9 cellular contexts compared by ENCODE assay signal in the genomic region with DNA sequence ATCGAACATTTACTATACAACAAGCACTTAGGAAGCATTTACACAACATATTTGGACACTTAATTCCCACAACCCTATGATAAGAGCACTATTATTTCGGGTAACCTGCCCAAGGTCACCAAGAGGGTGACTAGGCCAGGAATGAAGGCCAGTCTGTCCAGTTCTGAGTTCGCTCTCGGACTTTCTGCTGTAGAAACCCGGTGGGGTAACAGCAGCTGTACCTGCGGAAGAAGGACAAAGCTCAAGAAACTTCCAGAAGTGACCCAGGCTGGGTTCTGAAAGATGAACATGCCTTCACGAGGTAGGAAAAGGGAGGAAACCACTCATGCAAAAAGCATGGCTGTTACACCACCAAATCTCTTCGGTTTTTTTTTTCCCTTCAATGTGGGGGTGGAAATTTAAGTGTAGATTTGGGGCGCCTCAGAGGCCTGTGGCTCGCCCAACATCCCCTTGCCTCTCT. TPM values are rescaled to one million over a fixed set of nuclear protein-coding genes. Genes with fewer than 3 reads are reported as not detected.
DNase-seq lines count a peak whose midpoint lies in the region; ATAC-seq and TF ChIP-seq lines count a peak whose summit lies in the region.
"Had no signal": no experiment of that assay in that cellular context is flagged by ENCODE, and none has a peak within 500 bp of the region (broad histone marks: within the 10 kb centered on the region; RNA-seq: fewer than 3 reads in every experiment).

No MANE protein-coding gene starts in this region.

- H3K36me3 Mint-ChIP-seq in activated naive CD4-positive, alpha-beta T cell treated with anti-CD3 and anti-CD28 coated beads for 36 hours (ENCODE audit: low read depth) = no peaks in the 10 kb centered on the region

- no peaks in the 10 kb centered on the region for H3K9me3 Mint-ChIP-seq in activated naive CD4-positive, alpha-beta T cell treated with anti-CD3 and anti-CD28 coated beads for 36 hours

- H3K9me3 ChIP-seq in ascending aorta = no peaks in the 10 kb centered on the region
- no peaks in the 10 kb centered on the region for H3K9me3 ChIP-seq in left lung
- H3K9me3 ChIP-seq in thyroid gland = no peaks in the 10 kb centered on the region

- peak overlapping the region; percentile 87 for H3K4me3 Mint-ChIP-seq in activated naive CD4-positive, alpha-beta T cell treated with anti-CD3 and anti-CD28 coated beads for 36 hours

- 37 to 46% methylated on average over 10 of the region's 10 CpGs for WGBS in thyroid gland, 2 donors

- intact Hi-C loops in activated naive CD4-positive, alpha-beta T cell treated with anti-CD3 and anti-CD28 coated beads for 36 hours (cut with micrococcal nuclease) = loop anchor here (1.0 to 2.0 kb wide), 10 partner anchors 8 to 370 kb away; a partner anchor contains a TSS
- intact Hi-C loops in ascending aorta (cut with DNase I) (loop anchor here (1.0 to 5.0 kb wide), 3 partner anchors 15 to 130 kb away; a partner anchor contains a TSS), left lung (cut with DNase I) (no loop called here), thyroid gland (cut with DNase I) (no loop called here)

- H3K4me1 ChIP-seq in ascending aorta (peaks cover 0 to 6% of the 10 kb centered on the region in 2 donors), left lung (peaks cover 0 to 15% of the 10 kb centered on the region in 2 donors), thyroid gland (peaks cover 6 to 8% of the 10 kb centered on the region in 2 donors)

- peak; percentile 24 for ATAC-seq in left lung
- no peak for ATAC-seq in HG02798 (IDR thresholded peaks at IDR 0.05; ENCODE audit: poor library complexity, unreplicated experiment)

- CTCF ChIA-PET in activated naive CD4-positive, alpha-beta T cell treated with anti-CD3 and anti-CD28 coated beads for 36 hours (lab: Charles Lee) = interaction anchor here (0.6 to 1.6 kb wide), 11 partner anchors 12 to 655 kb away, joined by 3 to 11 read pairs (median 3); a partner anchor contains a TSS

- H3K27ac ChIP-seq in ascending aorta = peak overlapping the region; percentile 58 to 74
- peak overlapping the region; percentile 84 to 85 for H3K27ac ChIP-seq in left lung
- H3K27ac ChIP-seq in thyroid gland = peak overlapping the region; percentile 68 to 82 (median 77)

- TF ChIP-seq POLR2A in thyroid gland (IDR thresholded peaks at IDR 0.05) = no peak

- peak overlapping the region; percentile 88 for H3K27ac Mint-ChIP-seq in activated naive CD4-positive, alpha-beta T cell treated with anti-CD3 and anti-CD28 coated beads for 36 hours

- TF ChIP-seq CTCF in ascending aorta (IDR thresholded peaks at IDR 0.05) = no peak
- TF ChIP-seq CTCF in left lung (IDR thresholded peaks at IDR 0.05) = no peak
- no peak for TF ChIP-seq CTCF in thyroid gland (IDR thresholded peaks at IDR 0.05)

- no peaks in the 10 kb centered on the region for H3K27me3 Mint-ChIP-seq in activated naive CD4-positive, alpha-beta T cell treated with anti-CD3 and anti-CD28 coated beads for 36 hours (ENCODE audit: low read depth)

- DNase-seq in activated naive CD4-positive, alpha-beta T cell treated with anti-CD3 and anti-CD28 coated beads for 36 hours = no peak
- DNase-seq in activated naive CD4-positive, alpha-beta T cell treated with Interleukin-2 at 50 U/mL for 16 hours = no peak
- DNase-seq in ascending aorta (ENCODE audit: low spot score in 2 of 2) = no peak
- no peak for DNase-seq in left lung
- no peak for DNase-seq in thyroid gland
- no peak for DNase-seq in HuH-7.5 (ENCODE audit: low spot score)
- no peak for DNase-seq in NCI-H510A (lab: John Stamatoyannopoulos, UW)

- H3K4me1 Mint-ChIP-seq in activated naive CD4-positive, alpha-beta T cell treated with anti-CD3 and anti-CD28 coated beads for 36 hours (ENCODE audit: low read depth) = peaks cover 11% of the 10 kb centered on the region

- H3K36me3 ChIP-seq in ascending aorta (no peaks in the 10 kb centered on the region), left lung (no peaks in the 10 kb centered on the region), thyroid gland (no peaks in the 10 kb centered on the region)

- H3K27me3 ChIP-seq in ascending aorta = no peaks in the 10 kb centered on the region
- no peaks in the 10 kb centered on the region for H3K27me3 ChIP-seq in left lung
- no peaks in the 10 kb centered on the region for H3K27me3 ChIP-seq in thyroid gland

- H3K4me3 ChIP-seq in ascending aorta (peak overlapping the region; percentile 64), left lung (peak overlapping the region; percentile 42 to 56), thyroid gland (replicated peaks in 1 of 3) (peak overlapping the region in 2 of 3 donors; percentile 37 to 42)

RNA-seq across cellular contexts. Expression of a gene that starts 10.8 kb away (rescaled TPM):
- total RNA-seq in activated naive CD4-positive, alpha-beta T cell treated with anti-CD3 and anti-CD28 coated beads for 36 hours = not detected
- total RNA-seq in ascending aorta = not detected
- total RNA-seq in left lung = 10 to 100 TPM in 1 of 2 donors, 1 to 10 TPM in 1; 4.7 to 76.9 TPM
- not detected for total RNA-seq in thyroid gland
- total RNA-seq: dermis microvascular lymphatic vessel endothelial cell had no signal

RNA-seq across cellular contexts. Expression of a gene that starts 14.7 kb away (rescaled TPM):
- total RNA-seq in activated naive CD4-positive, alpha-beta T cell treated with anti-CD3 and anti-CD28 coated beads for 36 hours = 1 to 10 TPM; 2.0 to 3.7 TPM
- total RNA-seq in ascending aorta (not detected), left lung (1 to 10 TPM; 1.7 to 2.3 TPM), thyroid gland (1 to 10 TPM in 3 of 4 donors, not detected in 1; 3.1 to 6.5 (median 3.8) TPM)

RNA-seq across cellular contexts. Expression of a gene that starts 23.8 kb away (rescaled TPM):
- 1,000 to 10,000 TPM in 1 of 2 experiments, 100 to 1,000 TPM in 1; 685 to 1,294 TPM for total RNA-seq in activated naive CD4-positive, alpha-beta T cell treated with anti-CD3 and anti-CD28 coated beads for 36 hours
- total RNA-seq in ascending aorta (not detected), left lung (1,000 to 10,000 TPM; 3,185 to 3,518 TPM), thyroid gland (under 1 TPM; under 0.01 TPM)

RNA-seq across cellular contexts. Expression of a gene that starts 25.1 kb away (rescaled TPM):
- 1,000 to 10,000 TPM; 1,318 to 2,532 TPM for total RNA-seq in activated naive CD4-positive, alpha-beta T cell treated with anti-CD3 and anti-CD28 coated beads for 36 hours
- not detected for total RNA-seq in ascending aorta
- total RNA-seq in left lung = 1,000 to 10,000 TPM; 6,889 to 7,719 TPM
- total RNA-seq in thyroid gland = under 1 TPM; under 0.01 TPM

RNA-seq across cellular contexts. Expression of a gene that starts 51.3 kb away (rescaled TPM):
- 100 to 1,000 TPM; 109 to 112 TPM for total RNA-seq in activated naive CD4-positive, alpha-beta T cell treated with anti-CD3 and anti-CD28 coated beads for 36 hours
- total RNA-seq in ascending aorta (282 TPM), left lung (100 to 1,000 TPM in 1 of 2 donors, 10 to 100 TPM in 1; 90.7 to 111 TPM), thyroid gland (10 to 100 TPM; 61.7 to 95.5 (median 82.7) TPM)

Comparison
In these comparisons a context has a peak if more than half of its experiments do, and no peak if none do; other contexts are left out.
1. RNA of a gene that starts 23.8 kb away (total RNA-seq): 3,185 to 3,518 TPM in left lung and 685 to 1,294 TPM in activated naive CD4-positive, alpha-beta T cell treated with anti-CD3 and anti-CD28 coated beads for 36 hours; not detected in ascending aorta (single experiment) and under 0.01 TPM in thyroid gland; every median in the first group is over 100 times any median in the second.
2. intact Hi-C loops: an anchor here in activated naive CD4-positive, alpha-beta T cell treated with anti-CD3 and anti-CD28 coated beads for 36 hours (1.0 to 2.0 kb wide) and ascending aorta (1.0 to 5.0 kb wide); none called in left lung and thyroid gland.
3. Peak in every context shown above with its lines, with median percentiles within 50 percentile points of each other: H3K27ac ChIP-seq and H3K4me3 ChIP-seq.